Comparison of ENCODE assay signal across 26 cellular contexts in genomic region chr3:10400749-10401495, GRCh38.
"Had no signal": no experiment of that assay in that cellular context is flagged by ENCODE, and none has a peak within 500 bp of the region (broad histone marks: within the 10 kb centered on the region; RNA-seq: fewer than 3 reads in every experiment).

No MANE protein-coding gene starts in this region.

- H3K4me1 ChIP-seq: esophagus squamous epithelium, left ventricle myocardium inferior, parathyroid adenoma, tibial nerve, upper lobe of left lung had no signal

- ATAC-seq: left cardiac atrium, natural killer cell, sciatic nerve had no signal

- H3K4me2 ChIP-seq: smooth muscle cell had no signal

- H3K36me3 ChIP-seq: esophagus squamous epithelium, left ventricle myocardium inferior, neutrophil, thoracic aorta, upper lobe of left lung had no signal

- H3K79me2 ChIP-seq: parathyroid adenoma had no signal

- H3K4me3 ChIP-seq: coronary artery, esophagus squamous epithelium, left ventricle myocardium inferior, lung, smooth muscle cell, thoracic aorta, tibial nerve, upper lobe of left lung had no signal

- H3K27me3 ChIP-seq: esophagus squamous epithelium, neutrophil, tibial nerve, upper lobe of left lung had no signal

- H3K27me3 Mint-ChIP-seq: central memory CD8-positive, alpha-beta T cell; memory B cell; stimulated activated naive CD8-positive, alpha-beta T cell treated with anti-CD3 and anti-CD28 coated beads, Interleukin-15, Interleukin-2, amounts not matched to agents 100 ng/mL and 50 ng/mL, for 24 hours had no signal

- H2AFZ ChIP-seq: parathyroid adenoma had no signal

- H3K9me3 ChIP-seq: esophagus squamous epithelium, left ventricle myocardium inferior, neutrophil, thoracic aorta, tibial nerve, upper lobe of left lung had no signal

- H3K36me3 Mint-ChIP-seq: memory B cell, natural killer cell had no signal

- H3K9me3 Mint-ChIP-seq: central memory CD8-positive, alpha-beta T cell; memory B cell; natural killer cell; stimulated activated naive CD8-positive, alpha-beta T cell treated with anti-CD3 and anti-CD28 coated beads, Interleukin-15, Interleukin-2, amounts not matched to agents 100 ng/mL and 50 ng/mL, for 24 hours had no signal

- H3K27ac Mint-ChIP-seq: memory B cell; natural killer cell; progenitor cell of endocrine pancreas; stimulated activated naive CD8-positive, alpha-beta T cell treated with anti-CD3 and anti-CD28 coated beads, Interleukin-15, Interleukin-2, amounts not matched to agents 100 ng/mL and 50 ng/mL, for 24 hours had no signal

- DNase-seq: dermis blood vessel endothelial cell; effector memory CD4-positive, alpha-beta T cell; erythroblast; esophagus squamous epithelium; foreskin melanocyte; glutamatergic neuron; left cardiac atrium; left ventricle myocardium inferior; natural killer cell; stimulated activated CD4-positive, alpha-beta T cell treated with anti-CD3 and anti-CD28 coated beads, Interleukin-12 subunit alpha, Interleukin-12 subunit beta, amount 100 ng/mL, for 4 hours; stimulated activated CD4-positive, alpha-beta T cell treated with anti-CD3 and anti-CD28 coated beads, Interleukin-1b, Interleukin-23, amount 100 ng/mL, for 48 hours; stimulated activated CD4-positive, alpha-beta T cell treated with anti-CD3 and anti-CD28 coated beads, Interleukin-4, amount 100 ng/mL, for 1 hour; stimulated activated CD8-positive, alpha-beta memory T cell treated with anti-CD3 and anti-CD28 coated beads, Interleukin-4, amount 100 ng/mL, for 48 hours; upper lobe of left lung had no signal

- H3K4me3 Mint-ChIP-seq: central memory CD8-positive, alpha-beta T cell; memory B cell; natural killer cell; stimulated activated naive CD8-positive, alpha-beta T cell treated with anti-CD3 and anti-CD28 coated beads, Interleukin-15, Interleukin-2, amounts not matched to agents 100 ng/mL and 50 ng/mL, for 24 hours had no signal

- H3K9ac ChIP-seq: parathyroid adenoma had no signal

- H3K27ac ChIP-seq: coronary artery, esophagus squamous epithelium, left ventricle myocardium inferior, neutrophil, parathyroid adenoma, thoracic aorta, tibial nerve, upper lobe of left lung had no signal
